Comparison of ENCODE assay signal across 10 cellular contexts in the genomic region with DNA sequence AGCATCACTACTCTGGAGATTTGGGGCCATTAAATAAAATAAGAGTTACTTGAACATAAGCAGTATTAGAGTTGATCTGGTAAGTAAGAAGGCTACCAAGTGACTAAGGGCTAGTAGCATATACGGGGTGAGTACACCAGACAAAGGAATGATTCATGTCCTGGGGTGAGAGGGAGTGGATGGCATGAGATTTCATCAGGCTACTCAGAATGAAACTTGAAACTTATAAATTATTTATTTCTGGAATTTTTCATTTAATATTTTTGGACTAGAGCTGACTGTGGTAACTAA. TPM values are rescaled to one million over a fixed set of nuclear protein-coding genes. Genes with fewer than 3 reads are reported as not detected.
A peak's percentile ranks its signal among the peaks of the same experiment; 100 is the strongest.
DNase-seq lines count a peak whose midpoint lies in the region; ATAC-seq, FAIRE-seq and TF ChIP-seq lines count a peak whose summit lies in the region.
"Had no signal": no experiment of that assay in that cellular context is flagged by ENCODE, and none has a peak within 500 bp of the region (broad histone marks: within the 10 kb centered on the region; RNA-seq: fewer than 3 reads in every experiment).

No MANE protein-coding gene starts in this region.

- peak; percentile 67 for FAIRE-seq in keratinocyte (lab: Jason Lieb, UNC)
- FAIRE-seq: islet of Langerhans had no signal

- H3K9ac ChIP-seq in keratinocyte (ENCODE audit: control insufficient read depth, extremely low read depth, insufficient read depth, low read length), result peak overlapping the region; percentile 98

- H3K9me3 ChIP-seq in keratinocyte (ENCODE audit: control insufficient read depth, low read depth, low read length), result no peaks in the 10 kb centered on the region

- H3K4me1 Mint-ChIP-seq in activated naive CD4-positive, alpha-beta T cell treated with anti-CD3 and anti-CD28 coated beads, Interleukin-2, amount 50 U/mL, for 24 hours, result peaks cover 76% of the 10 kb centered on the region

- peak overlapping the region; percentile 97 for H3K4me3 Mint-ChIP-seq in activated naive CD4-positive, alpha-beta T cell treated with anti-CD3 and anti-CD28 coated beads, Interleukin-2, amount 50 U/mL, for 24 hours

- peaks cover 62% of the 10 kb centered on the region for H3K79me2 ChIP-seq in keratinocyte (ENCODE audit: control insufficient read depth, insufficient read depth, low read length)

- peak overlapping the region; percentile 100 for H3K27ac ChIP-seq in keratinocyte (ENCODE audit: control insufficient read depth, insufficient read depth, low read length)

- H3K36me3 ChIP-seq in keratinocyte (ENCODE audit: control insufficient read depth in 2 of 2, extremely low read depth in 1 of 2, insufficient read depth in 2 of 2, low read length in 2 of 2), result peaks cover 8 to 31% of the 10 kb centered on the region in 2 experiments

- peaks cover 5% of the 10 kb centered on the region for H3K9me1 ChIP-seq in keratinocyte (ENCODE audit: control insufficient read depth, extremely low read depth, insufficient read depth, low read length)

- H3K9me3 Mint-ChIP-seq in activated naive CD4-positive, alpha-beta T cell treated with anti-CD3 and anti-CD28 coated beads, Interleukin-2, amount 50 U/mL, for 24 hours, result no peaks in the 10 kb centered on the region

- TF ChIP-seq CTCF in keratinocyte (optimal IDR thresholded peaks at IDR 0.05 in 1 of 3, IDR thresholded peaks at IDR 0.05 in 1 of 3, conservative IDR thresholded peaks at IDR 0.05 in 1 of 3; ENCODE audit: extremely low read depth in 1 of 3, insufficient read depth in 2 of 3, low read length in 3 of 3), result no peak

- dilution Hi-C loops in keratinocyte (cut with MboI; ENCODE audit: extremely low pct_ligation_motif_present, low sequenced_read_pairs), result no loop called here

- no peak overlapping the region for H2AFZ ChIP-seq in keratinocyte (ENCODE audit: control insufficient read depth, low read length)

- H3K4me3 ChIP-seq in keratinocyte (ENCODE audit: control insufficient read depth in 2 of 3, extremely low read depth in 1 of 3, insufficient read depth in 2 of 3, low read depth in 1 of 3, low read length in 3 of 3), result peak overlapping the region; percentile 65 to 80 (median 75)
- H3K4me3 ChIP-seq: GM12878 had no signal

- H4K20me1 ChIP-seq in keratinocyte (ENCODE audit: control insufficient read depth, extremely low read depth, insufficient read depth, low read length), result no peaks in the 10 kb centered on the region

- H3K27me3 ChIP-seq in keratinocyte (ENCODE audit: control insufficient read depth, extremely low read depth, insufficient read depth, low read length), result no peaks in the 10 kb centered on the region

- peak overlapping the region; percentile 99 for H3K27ac Mint-ChIP-seq in activated naive CD4-positive, alpha-beta T cell treated with anti-CD3 and anti-CD28 coated beads, Interleukin-2, amount 50 U/mL, for 24 hours

- DNase-seq in A172 (ENCODE audit: low spot score) (peak; percentile 82), H4 (ENCODE audit: low spot score) (peak; percentile 77), keratinocyte (ENCODE audit: low read depth, low spot score) (no peak), DMS114 treated with DMSO at 0.1 percent for 48 hours (lab: John Stamatoyannopoulos, UW; ENCODE audit: unreplicated experiment) (no peak), middle frontal gyrus (ENCODE audit: extremely low spot score, low spot score) (no peak)

- H3K27me3 Mint-ChIP-seq in activated naive CD4-positive, alpha-beta T cell treated with anti-CD3 and anti-CD28 coated beads, Interleukin-2, amount 50 U/mL, for 24 hours, result no peaks in the 10 kb centered on the region

- ATAC-seq in GM21423 (IDR thresholded peaks at IDR 0.05; ENCODE audit: unreplicated experiment) (no peak), GM18502 (IDR thresholded peaks at IDR 0.05; ENCODE audit: poor library complexity, unreplicated experiment) (no peak)

- peak overlapping the region; percentile 93 for H3K4me2 ChIP-seq in keratinocyte (ENCODE audit: control insufficient read depth, extremely low read depth, insufficient read depth, low read depth, low read length)

- peaks cover 18% of the 10 kb centered on the region for H3K4me1 ChIP-seq in keratinocyte (ENCODE audit: control insufficient read depth, extremely low read depth, insufficient read depth, low read length)

- H3K36me3 Mint-ChIP-seq in activated naive CD4-positive, alpha-beta T cell treated with anti-CD3 and anti-CD28 coated beads, Interleukin-2, amount 50 U/mL, for 24 hours, result peaks cover 30% of the 10 kb centered on the region

RNA-seq across cellular contexts. Expression of a gene that starts 2.3 kb away (rescaled TPM):
- total RNA-seq in A172 (2014; rRNA removed; shearing (Covaris generic)), result 7.6 and 17.0 TPM in 2 replicates
- total RNA-seq in H4 (2014; rRNA removed; shearing (Covaris generic)), result 28.8 and 35.1 TPM in 2 replicates
- polyA plus RNA-seq in keratinocyte, result 51.4 to 101 TPM (median 79.9 TPM) in 3 replicates
- 38.9 TPM for polyA plus RNA-seq in keratinocyte (2011; ENCODE audit: low read depth)
- polyA plus RNA-seq in keratinocyte (2011; cell fraction: cytosol; rRNA removed), result 33.9 and 61.9 TPM in 2 replicates
- 64.9 and 82.1 TPM in 2 replicates for polyA plus RNA-seq in keratinocyte (2011; cell fraction: nucleus; rRNA removed)
- polyA plus RNA-seq in keratinocyte (2012; ENCODE audit: low replicate concordance), result 26.7 and 74.4 TPM in 2 replicates
- polyA minus RNA-seq in keratinocyte, result 53.5 to 129 TPM (median 69.1 TPM) in 3 replicates
- polyA minus RNA-seq in keratinocyte (2011; cell fraction: cytosol; rRNA and poly(A)+ RNA removed), result 30.3 TPM
- polyA minus RNA-seq in keratinocyte (2011; cell fraction: nucleus; rRNA and poly(A)+ RNA removed), result 66.7 and 149 TPM in 2 replicates

RNA-seq across cellular contexts. Expression of a gene that starts 50.9 kb away (rescaled TPM):
- total RNA-seq in A172 (2014; rRNA removed; shearing (Covaris generic)), result not detected in 2 replicates
- not detected in 2 replicates for total RNA-seq in H4 (2014; rRNA removed; shearing (Covaris generic))
- not detected in 3 replicates for polyA plus RNA-seq in keratinocyte
- not detected for polyA plus RNA-seq in keratinocyte (2011; ENCODE audit: low read depth)
- not detected in 2 replicates for polyA plus RNA-seq in keratinocyte (2011; cell fraction: cytosol; rRNA removed)
- polyA plus RNA-seq in keratinocyte (2011; cell fraction: nucleus; rRNA removed), result not detected in 2 replicates
- not detected in 2 replicates for polyA plus RNA-seq in keratinocyte (2012; ENCODE audit: low replicate concordance)
- not detected in 3 replicates for polyA minus RNA-seq in keratinocyte
- polyA minus RNA-seq in keratinocyte (2011; cell fraction: cytosol; rRNA and poly(A)+ RNA removed), result not detected
- not detected in 2 replicates for polyA minus RNA-seq in keratinocyte (2011; cell fraction: nucleus; rRNA and poly(A)+ RNA removed)
- total RNA-seq: GM12878 had no signal
- polyA plus RNA-seq: GM12878 had no signal

Comparison
In these comparisons a context has a peak if more than half of its experiments do, and no peak if none do; other contexts are left out.
1. DNase-seq: peak in A172 (single experiment) and H4 (single experiment); none in keratinocyte (single experiment), DMS114 treated with DMSO at 0.1 percent for 48 hours (single experiment) and middle frontal gyrus (single experiment).